ENCODE assay signal across 27 cellular contexts in genomic region chr15:89569090-89569745, GRCh38.
"Had no signal": no experiment of that assay in that cellular context is flagged by ENCODE, and none has a peak within 500 bp of the region (broad histone marks: within the 10 kb centered on the region; RNA-seq: fewer than 3 reads in every experiment).

No MANE protein-coding gene starts in this region.

- H3K4me1 Mint-ChIP-seq: activated CD4-positive, alpha-beta T cell treated with anti-CD3 and anti-CD28 coated beads for 36 hours; activated CD8-positive, alpha-beta memory T cell treated with anti-CD3 and anti-CD28 coated beads, Interleukin-2, amount 10 ng/mL, durations not matched to agents 7 days and 5 days; activated naive CD4-positive, alpha-beta T cell treated with anti-CD3 and anti-CD28 coated beads, Interleukin-2, amount 50 U/mL, for 24 hours; activated naive CD8-positive, alpha-beta T cell treated with anti-CD3 and anti-CD28 coated beads for 36 hours; activated naive CD8-positive, alpha-beta T cell treated with anti-CD3 and anti-CD28 coated beads, Interleukin-2, amount 50 U/mL, for 24 hours had no signal

- H3K36me3 Mint-ChIP-seq: activated CD4-positive, alpha-beta memory T cell treated with anti-CD3 and anti-CD28 coated beads for 36 hours; activated CD8-positive, alpha-beta memory T cell treated with anti-CD3 and anti-CD28 coated beads, Interleukin-2, amount 10 ng/mL, durations not matched to agents 7 days and 5 days; activated naive CD4-positive, alpha-beta T cell treated with anti-CD3 and anti-CD28 coated beads, Interleukin-2, amount 50 U/mL, for 24 hours; activated naive CD8-positive, alpha-beta T cell treated with anti-CD3 and anti-CD28 coated beads for 36 hours had no signal

- H3K9me3 Mint-ChIP-seq: activated CD4-positive, alpha-beta memory T cell treated with anti-CD3 and anti-CD28 coated beads for 36 hours; activated CD4-positive, alpha-beta T cell treated with anti-CD3 and anti-CD28 coated beads, Interleukin-2, amount 10 ng/mL, durations not matched to agents 24 days and 14 days; activated naive CD4-positive, alpha-beta T cell treated with anti-CD3 and anti-CD28 coated beads for 36 hours; activated naive CD4-positive, alpha-beta T cell treated with anti-CD3 and anti-CD28 coated beads, Interleukin-2, amount 50 U/mL, for 24 hours; activated naive CD8-positive, alpha-beta T cell treated with anti-CD3 and anti-CD28 coated beads for 36 hours; activated naive CD8-positive, alpha-beta T cell treated with anti-CD3 and anti-CD28 coated beads, Interleukin-2, amount 50 U/mL, for 24 hours; activated T-helper 1 cell treated with anti-CD3 and anti-CD28 coated beads, Interleukin-12 subunit alpha, Interleukin-12 subunit beta, Interleukin-2, Interleukin-4 antibody, amounts not matched to agents 30 ng/mL and 10 ng/mL and 1 ng/mL, durations not matched to agents 14 hours and 24 hours and 36 hours; activated T-helper 2 cell treated with anti-CD3 and anti-CD28 coated beads, Interferon-gamma antibody, Interleukin-2, Interleukin-4, amounts not matched to agents 10 μg/mL and 5 μg/mL and 100 μg/mL, durations not matched to agents 14 hours and 24 hours and 36 hours had no signal

- DNase-seq: activated CD4-positive, alpha-beta memory T cell treated with anti-CD3 and anti-CD28 coated beads for 36 hours; activated CD4-positive, alpha-beta T cell treated with anti-CD3 and anti-CD28 coated beads for 36 hours; activated CD4-positive, alpha-beta T cell treated with anti-CD3 and anti-CD28 coated beads, Interleukin-2, amount 10 ng/mL, durations not matched to agents 24 days and 14 days; activated CD4-positive, CD25-positive, alpha-beta regulatory T cell; activated CD4-positive, CD25-positive, alpha-beta regulatory T cell treated with anti-CD3 and anti-CD28 coated beads, Interleukin-2, amount 50 U/mL, for 72 hours; activated CD8-positive, alpha-beta memory T cell treated with anti-CD3 and anti-CD28 coated beads, Interleukin-2, amount 10 ng/mL, durations not matched to agents 7 days and 5 days; activated CD8-positive, alpha-beta memory T cell treated with anti-CD3 and anti-CD28 coated beads, Interleukin-2, amount 50 U/mL, for 4 hours; activated CD8-positive, alpha-beta T cell treated with anti-CD3 and anti-CD28 coated beads, Interleukin-2, amount 10 ng/mL, durations not matched to agents 7 days and 5 days; activated effector memory CD4-positive, alpha-beta T cell treated with anti-CD3 and anti-CD28 coated beads, Interleukin-2, amount 50 U/mL, for 16 hours; activated naive CD4-positive, alpha-beta T cell treated with anti-CD3 and anti-CD28 coated beads for 36 hours; activated naive CD8-positive, alpha-beta T cell treated with anti-CD3 and anti-CD28 coated beads for 36 hours; activated naive CD8-positive, alpha-beta T cell treated with anti-CD3 and anti-CD28 coated beads, Interleukin-2, amount 50 U/mL, for 24 hours; activated T-cell treated with anti-CD3 and anti-CD28 coated beads, Interleukin-2, amount 50 U/mL, for 1 hour; activated T-cell treated with anti-CD3 and anti-CD28 coated beads, Interleukin-2, amount 50 U/mL, for 48 hours; adrenal gland; amygdala; aorta; body of pancreas; caudate nucleus; effector CD8-positive, alpha-beta T cell; esophagus squamous epithelium; foreskin melanocyte; T-helper 2 cell had no signal

- H3K27me3 ChIP-seq: adrenal gland, body of pancreas, gastroesophageal sphincter had no signal

- H3K9me3 ChIP-seq: adrenal gland, body of pancreas, esophagus squamous epithelium, gastroesophageal sphincter had no signal

- H3K27ac Mint-ChIP-seq: activated CD4-positive, alpha-beta memory T cell treated with anti-CD3 and anti-CD28 coated beads for 36 hours; activated CD4-positive, alpha-beta T cell treated with anti-CD3 and anti-CD28 coated beads for 36 hours; activated CD4-positive, alpha-beta T cell treated with anti-CD3 and anti-CD28 coated beads, Interleukin-2, amount 10 ng/mL, durations not matched to agents 24 days and 14 days; activated CD8-positive, alpha-beta memory T cell treated with anti-CD3 and anti-CD28 coated beads, Interleukin-2, amount 10 ng/mL, durations not matched to agents 7 days and 5 days; activated CD8-positive, alpha-beta T cell treated with anti-CD3 and anti-CD28 coated beads, Interleukin-2, amount 10 ng/mL, durations not matched to agents 7 days and 5 days; activated naive CD4-positive, alpha-beta T cell treated with anti-CD3 and anti-CD28 coated beads for 36 hours; activated naive CD4-positive, alpha-beta T cell treated with anti-CD3 and anti-CD28 coated beads, Interleukin-2, amount 50 U/mL, for 24 hours; activated naive CD8-positive, alpha-beta T cell treated with anti-CD3 and anti-CD28 coated beads for 36 hours; activated naive CD8-positive, alpha-beta T cell treated with anti-CD3 and anti-CD28 coated beads, Interleukin-2, amount 50 U/mL, for 24 hours; activated T-helper 1 cell treated with anti-CD3 and anti-CD28 coated beads, Interleukin-12 subunit alpha, Interleukin-12 subunit beta, Interleukin-2, Interleukin-4 antibody, amounts not matched to agents 30 ng/mL and 10 ng/mL and 1 ng/mL, durations not matched to agents 14 hours and 24 hours and 36 hours; activated T-helper 2 cell treated with anti-CD3 and anti-CD28 coated beads, Interferon-gamma antibody, Interleukin-2, Interleukin-4, amounts not matched to agents 10 μg/mL and 5 μg/mL and 100 μg/mL, durations not matched to agents 14 hours and 24 hours and 36 hours had no signal

- H3K4me3 ChIP-seq: adrenal gland, body of pancreas, esophagus squamous epithelium, gastroesophageal sphincter had no signal

- H3K36me3 ChIP-seq: adrenal gland, esophagus squamous epithelium, gastroesophageal sphincter had no signal

- H3K4me3 Mint-ChIP-seq: activated CD4-positive, alpha-beta memory T cell treated with anti-CD3 and anti-CD28 coated beads for 36 hours; activated CD4-positive, alpha-beta T cell treated with anti-CD3 and anti-CD28 coated beads for 36 hours; activated CD4-positive, alpha-beta T cell treated with anti-CD3 and anti-CD28 coated beads, Interleukin-2, amount 10 ng/mL, durations not matched to agents 24 days and 14 days; activated CD8-positive, alpha-beta memory T cell treated with anti-CD3 and anti-CD28 coated beads, Interleukin-2, amount 10 ng/mL, durations not matched to agents 7 days and 5 days; activated CD8-positive, alpha-beta T cell treated with anti-CD3 and anti-CD28 coated beads, Interleukin-2, amount 10 ng/mL, durations not matched to agents 7 days and 5 days; activated naive CD4-positive, alpha-beta T cell treated with anti-CD3 and anti-CD28 coated beads for 36 hours; activated naive CD4-positive, alpha-beta T cell treated with anti-CD3 and anti-CD28 coated beads, Interleukin-2, amount 50 U/mL, for 24 hours; activated naive CD8-positive, alpha-beta T cell treated with anti-CD3 and anti-CD28 coated beads for 36 hours; activated naive CD8-positive, alpha-beta T cell treated with anti-CD3 and anti-CD28 coated beads, Interleukin-2, amount 50 U/mL, for 24 hours; activated T-helper 1 cell treated with anti-CD3 and anti-CD28 coated beads, Interleukin-12 subunit alpha, Interleukin-12 subunit beta, Interleukin-2, Interleukin-4 antibody, amounts not matched to agents 30 ng/mL and 10 ng/mL and 1 ng/mL, durations not matched to agents 14 hours and 24 hours and 36 hours had no signal

- ATAC-seq: activated CD4-positive, alpha-beta T cell treated with anti-CD3 and anti-CD28 coated beads for 36 hours; activated CD8-positive, alpha-beta memory T cell treated with anti-CD3 and anti-CD28 coated beads, Interleukin-2, amount 10 ng/mL, durations not matched to agents 7 days and 5 days; activated CD8-positive, alpha-beta T cell treated with anti-CD3 and anti-CD28 coated beads, Interleukin-2, amount 10 ng/mL, durations not matched to agents 7 days and 5 days; activated naive CD8-positive, alpha-beta T cell treated with anti-CD3 and anti-CD28 coated beads, Interleukin-2, amount 50 U/mL, for 24 hours; body of pancreas; gastroesophageal sphincter had no signal

- H3K4me1 ChIP-seq: adrenal gland, body of pancreas, esophagus squamous epithelium, gastroesophageal sphincter had no signal
